9 cellular contexts compared by ENCODE assay signal in genomic region chr9:127896395-127897193, GRCh38. TPM values are rescaled to one million over a fixed set of nuclear protein-coding genes. Genes with fewer than 3 reads are reported as not detected.
DNase-seq lines count a peak whose midpoint lies in the region; ATAC-seq and TF ChIP-seq lines count a peak whose summit lies in the region.
"Had no signal": no experiment of that assay in that cellular context is flagged by ENCODE, and none has a peak within 500 bp of the region (broad histone marks: within the 10 kb centered on the region; RNA-seq: fewer than 3 reads in every experiment).

No MANE protein-coding gene starts in this region.

- H3K4me2 ChIP-seq in Karpas-422 (ENCODE audit: low read depth, low read length, poor library complexity, severe bottlenecking) = peak overlapping the region; percentile 42

- peaks cover 5% of the 10 kb centered on the region for H3K9me3 ChIP-seq in Karpas-422 (ENCODE audit: low read length)
- peaks cover 5% of the 10 kb centered on the region for H3K9me3 ChIP-seq in muscle layer of colon (ENCODE audit: low read length)
- no peaks in the 10 kb centered on the region for H3K9me3 ChIP-seq in thoracic aorta

- H3K36me3 ChIP-seq in Karpas-422 (ENCODE audit: insufficient read depth, low read length) (peaks cover 51% of the 10 kb centered on the region), muscle layer of colon (ENCODE audit: insufficient read depth, low read length) (peaks cover 39% of the 10 kb centered on the region), thoracic aorta (peaks cover 41% of the 10 kb centered on the region)

- no peak overlapping the region for H3K4me3 ChIP-seq in Karpas-422 (ENCODE audit: low read length)
- H3K4me3 ChIP-seq in dorsolateral prefrontal cortex = peak overlapping the region in 54 of 59 donors; percentile 3 to 98 (median 88)
- H3K4me3 ChIP-seq in muscle layer of colon (ENCODE audit: low read depth in 1 of 2, low read length in 2 of 2) = peak overlapping the region in 1 of 2 donors; percentile 50
- peak overlapping the region; percentile 99 for H3K4me3 ChIP-seq in thoracic aorta

- no peak for DNase-seq in Karpas-422
- DNase-seq in dorsolateral prefrontal cortex = no peak
- no peak for DNase-seq in thoracic aorta (ENCODE audit: low spot score)
- no peak for DNase-seq in superior temporal gyrus (ENCODE audit: extremely low spot score)
- DNase-seq in dermis blood vessel endothelial cell = no peak
- DNase-seq in NOMO-1 treated with dmso at 0.1 percent for 144 hours (lab: John Stamatoyannopoulos, UW; ENCODE audit: unreplicated experiment) = no peak
- DNase-seq: NCI-H446 treated with DMSO at 0.1 percent for 48 hours had no signal

- H3K4me1 ChIP-seq in Karpas-422 (ENCODE audit: low read length) = peaks cover 36% of the 10 kb centered on the region
- H3K4me1 ChIP-seq in muscle layer of colon (ENCODE audit: insufficient read depth, low read length) = peaks cover 29% of the 10 kb centered on the region
- peaks cover 13 to 32% of the 10 kb centered on the region in 2 donors for H3K4me1 ChIP-seq in thoracic aorta (ENCODE audit: control insufficient read depth in 1 of 2, low read depth in 2 of 2)

- H3K27ac ChIP-seq in Karpas-422 (ENCODE audit: low read length) (no peak overlapping the region), dorsolateral prefrontal cortex (peak overlapping the region in 57 of 59 donors; percentile 39 to 95 (median 89)), muscle layer of colon (ENCODE audit: low read depth, low read length) (peak overlapping the region; percentile 61), thoracic aorta (peak overlapping the region; percentile 75 to 95)

- peak; percentile 1 for ATAC-seq in thoracic aorta (ENCODE audit: insufficient number of reproducible peaks, low FRiP score, low read depth)
- no peak for ATAC-seq in HG02885 (IDR thresholded peaks at IDR 0.05; ENCODE audit: poor library complexity, unreplicated experiment)

- H3K79me2 ChIP-seq in Karpas-422 (ENCODE audit: low read length) = peaks cover 26% of the 10 kb centered on the region

- no peak for TF ChIP-seq CTCF in dorsolateral prefrontal cortex (IDR thresholded peaks at IDR 0.05 in 54 of 56, conservative IDR thresholded peaks at IDR 0.05 in 2 of 56; ENCODE audit: low read depth in 1 of 56, partially characterized antibody in 56 of 56)
- TF ChIP-seq CTCF in thoracic aorta (IDR thresholded peaks at IDR 0.05) = no peak

- no peaks in the 10 kb centered on the region for H3K9me2 ChIP-seq in Karpas-422 (replicated peaks; ENCODE audit: insufficient read depth, low read length)

- H2AFZ ChIP-seq in Karpas-422 (ENCODE audit: low read length) = no peak overlapping the region

- intact Hi-C loops in dorsolateral prefrontal cortex (cut with DNase I) = no loop called here

- H4K20me1 ChIP-seq in Karpas-422 (ENCODE audit: insufficient read depth, low read depth, low read length) = peaks cover 6% of the 10 kb centered on the region; the same call in 1 of the 2 replicates

- H3K27me3 ChIP-seq in Karpas-422 (ENCODE audit: low read length) (no peaks in the 10 kb centered on the region), dorsolateral prefrontal cortex (no peaks in the 10 kb centered on the region), muscle layer of colon (ENCODE audit: control insufficient read depth in 1 of 2, insufficient read depth in 2 of 2, low read length in 2 of 2) (no peaks in the 10 kb centered on the region), thoracic aorta (replicated peaks; ENCODE audit: insufficient read depth) (no peaks in the 10 kb centered on the region)

- H3K9ac ChIP-seq in Karpas-422 (ENCODE audit: low read length) (no peak overlapping the region), muscle layer of colon (ENCODE audit: low read length) (no peak overlapping the region)

RNA-seq across cellular contexts. Expression of gene ST6GALNAC6, which starts 2.8 kb away (rescaled TPM):
- total RNA-seq in Karpas-422 (2014; rRNA removed; shearing (Covaris generic); ENCODE audit: low replicate concordance) = 21.7 and 55.7 TPM in 2 replicates
- total RNA-seq in dorsolateral prefrontal cortex = 100 to 1,000 TPM in 113 of 120 experiments, 10 to 100 TPM in 7; 52.7 to 225 (median 137) TPM
- total RNA-seq in thoracic aorta = 100 to 1,000 TPM; 140 to 221 TPM
- total RNA-seq in dermis blood vessel endothelial cell = 33.2 and 44.8 TPM in 2 replicates

RNA-seq across cellular contexts. Expression of gene AK1, which starts 19.1 kb away (rescaled TPM):
- 1.0 and 32.6 TPM in 2 replicates for total RNA-seq in Karpas-422 (2014; rRNA removed; shearing (Covaris generic); ENCODE audit: low replicate concordance)
- total RNA-seq in dorsolateral prefrontal cortex (100 to 1,000 TPM in 108 of 120 experiments, 10 to 100 TPM in 12; 58.9 to 165 (median 129) TPM), thoracic aorta (10 to 100 TPM; 35.1 to 77.7 TPM), dermis blood vessel endothelial cell (22.0 and 42.2 TPM in 2 replicates)

RNA-seq across cellular contexts. Expression of gene ST6GALNAC4, which starts 20.2 kb away (rescaled TPM):
- 23.5 and 41.6 TPM in 2 replicates for total RNA-seq in Karpas-422 (2014; rRNA removed; shearing (Covaris generic); ENCODE audit: low replicate concordance)
- total RNA-seq in dorsolateral prefrontal cortex (10 to 100 TPM; 13.2 to 58.0 (median 23.6) TPM), thoracic aorta (10 to 100 TPM; 45.0 to 61.2 TPM), dermis blood vessel endothelial cell (50.0 and 98.0 TPM in 2 replicates)

RNA-seq across cellular contexts. Expression of gene PIP5KL1, which starts 34.0 kb away (rescaled TPM):
- 2.7 and 3.1 TPM in 2 replicates for total RNA-seq in Karpas-422 (2014; rRNA removed; shearing (Covaris generic); ENCODE audit: low replicate concordance)
- total RNA-seq in dorsolateral prefrontal cortex = 10 to 100 TPM in 5 of 120 experiments, 1 to 10 TPM in 115; 1.2 to 13.2 (median 5.0) TPM
- 1 to 10 TPM; 6.0 to 8.8 TPM for total RNA-seq in thoracic aorta
- total RNA-seq in dermis blood vessel endothelial cell = 0.51 and 0.70 TPM in 2 replicates

RNA-seq across cellular contexts. Expression of gene DPM2, which starts 41.1 kb away (rescaled TPM):
- total RNA-seq in Karpas-422 (2014; rRNA removed; shearing (Covaris generic); ENCODE audit: low replicate concordance) = 21.5 and 34.4 TPM in 2 replicates
- 10 to 100 TPM; 23.7 to 41.9 (median 31.9) TPM for total RNA-seq in dorsolateral prefrontal cortex
- total RNA-seq in thoracic aorta = 10 to 100 TPM; 18.8 to 26.0 TPM
- 8.5 and 9.9 TPM in 2 replicates for total RNA-seq in dermis blood vessel endothelial cell
